In genomic region chr17:7279453-7279852, GRCh38 we compare ENCODE assay signal across 25 cellular contexts. TPM values are rescaled to one million over a fixed set of nuclear protein-coding genes. Genes with fewer than 3 reads are reported as not detected.
"Had no signal": no experiment of that assay in that cellular context is flagged by ENCODE, and none has a peak within 500 bp of the region (broad histone marks: within the 10 kb centered on the region; RNA-seq: fewer than 3 reads in every experiment).

No MANE protein-coding gene starts in this region.

- H3K4me3 Mint-ChIP-seq: activated CD4-positive, alpha-beta T cell treated with anti-CD3 and anti-CD28 coated beads, Interleukin-2, amount 10 ng/mL, durations not matched to agents 7 days and 5 days; activated CD8-positive, alpha-beta T cell treated with anti-CD3 and anti-CD28 coated beads for 36 hours had no signal

- H3K4me3 ChIP-seq: lower lobe of right lung, neural progenitor cell, thyroid gland had no signal

- H3K9me3 Mint-ChIP-seq: activated CD4-positive, alpha-beta T cell treated with anti-CD3 and anti-CD28 coated beads, Interleukin-2, amount 10 ng/mL, durations not matched to agents 7 days and 5 days; activated CD8-positive, alpha-beta T cell treated with anti-CD3 and anti-CD28 coated beads for 36 hours; activated T-helper 1 cell treated with anti-CD3 and anti-CD28 coated beads, Interleukin-12 subunit alpha, Interleukin-12 subunit beta, Interleukin-2, Interleukin-4 antibody, amounts not matched to agents 30 ng/mL and 10 ng/mL and 1 ng/mL, durations not matched to agents 14 hours and 24 hours and 36 hours had no signal

- H3K27ac Mint-ChIP-seq: activated CD4-positive, alpha-beta T cell treated with anti-CD3 and anti-CD28 coated beads, Interleukin-2, amount 10 ng/mL, durations not matched to agents 7 days and 5 days; activated CD8-positive, alpha-beta T cell treated with anti-CD3 and anti-CD28 coated beads for 36 hours; activated T-helper 1 cell treated with anti-CD3 and anti-CD28 coated beads, Interleukin-12 subunit alpha, Interleukin-12 subunit beta, Interleukin-2, Interleukin-4 antibody, amounts not matched to agents 30 ng/mL and 10 ng/mL and 1 ng/mL, durations not matched to agents 14 hours and 24 hours and 36 hours; neural progenitor cell had no signal

- H3K36me3 Mint-ChIP-seq: brain; naive thymus-derived CD4-positive, alpha-beta T cell; neural progenitor cell had no signal

- H3K27ac ChIP-seq: lower lobe of right lung, neural progenitor cell, thyroid gland, WERI-Rb-1 had no signal

- ATAC-seq: activated CD8-positive, alpha-beta T cell treated with anti-CD3 and anti-CD28 coated beads for 36 hours; esophagus mucosa; left lobe of liver; lower lobe of right lung; naive thymus-derived CD4-positive, alpha-beta T cell; stimulated activated naive CD8-positive, alpha-beta T cell treated with anti-CD3 and anti-CD28 coated beads, Interleukin-15, Interleukin-2, amounts not matched to agents 100 U/mL and 50 U/mL, for 24 hours had no signal

- H3K9me3 ChIP-seq: lower lobe of right lung, thyroid gland had no signal

- DNase-seq: activated CD4-positive, alpha-beta T cell treated with anti-CD3 and anti-CD28 coated beads, Interleukin-2, amount 10 ng/mL, durations not matched to agents 7 days and 5 days; activated CD4-positive, CD25-positive, alpha-beta regulatory T cell treated with anti-CD3 and anti-CD28 coated beads, Interleukin-2, amount 50 U/mL, for 72 hours; activated CD8-positive, alpha-beta T cell treated with anti-CD3 and anti-CD28 coated beads for 36 hours; activated gamma-delta T cell; activated naive CD4-positive, alpha-beta T cell treated with anti-CD3 and anti-CD28 coated beads, Interleukin-2, amount 50 U/mL, for 16 hours; aorta; dermis blood vessel endothelial cell; effector CD8-positive, alpha-beta T cell; foreskin melanocyte; kidney; lower lobe of right lung; mesendoderm; naive thymus-derived CD4-positive, alpha-beta T cell; retina; stimulated activated CD4-positive, alpha-beta T cell treated with anti-CD3 and anti-CD28 coated beads, Interleukin-4, amount 100 ng/mL, for 24 hours; stimulated activated naive CD8-positive, alpha-beta T cell treated with anti-CD3 and anti-CD28 coated beads, Interleukin-15, Interleukin-2, amounts not matched to agents 100 U/mL and 50 U/mL, for 24 hours; T-helper 1 cell; thyroid gland; WERI-Rb-1 had no signal

- H3K36me3 ChIP-seq: lower lobe of right lung, neural progenitor cell, thyroid gland, WERI-Rb-1 had no signal

RNA-seq across cellular contexts. Expression of gene SLC2A4, which starts 2.1 kb away (rescaled TPM):
- total RNA-seq: activated CD4-positive, alpha-beta T cell treated with anti-CD3 and anti-CD28 coated beads, Interleukin-2, amount 10 ng/mL, durations not matched to agents 7 days and 5 days; naive thymus-derived CD4-positive, alpha-beta T cell had no signal

RNA-seq across cellular contexts. Expression of gene YBX2, which starts 15.0 kb away (rescaled TPM):
- total RNA-seq: ureter had no signal
